12 cellular contexts compared by ENCODE assay signal in genomic region chr1:174165471-174166137, GRCh38. TPM values are rescaled to one million over a fixed set of nuclear protein-coding genes. Genes with fewer than 3 reads are reported as not detected.
DNase-seq lines count a peak whose midpoint lies in the region; ATAC-seq lines count a peak whose summit lies in the region.
"Had no signal": no experiment of that assay in that cellular context is flagged by ENCODE, and none has a peak within 500 bp of the region (broad histone marks: within the 10 kb centered on the region; RNA-seq: fewer than 3 reads in every experiment).

No MANE protein-coding gene starts in this region.

- H3K36me3 Mint-ChIP-seq in activated CD4-positive, alpha-beta T cell treated with anti-CD3 and anti-CD28 coated beads for 36 hours (ENCODE audit: low read depth) = peaks cover 9% of the 10 kb centered on the region

- no peak overlapping the region for H3K27ac Mint-ChIP-seq in activated CD4-positive, alpha-beta T cell treated with anti-CD3 and anti-CD28 coated beads for 36 hours

- H3K9me3 Mint-ChIP-seq in activated CD4-positive, alpha-beta T cell treated with anti-CD3 and anti-CD28 coated beads for 36 hours (ENCODE audit: low read depth) = no peaks in the 10 kb centered on the region
- H3K9me3 Mint-ChIP-seq: naive thymus-derived CD8-positive, alpha-beta T cell had no signal

- H3K27me3 Mint-ChIP-seq in activated CD4-positive, alpha-beta T cell treated with anti-CD3 and anti-CD28 coated beads for 36 hours = no peaks in the 10 kb centered on the region
- H3K27me3 Mint-ChIP-seq: naive thymus-derived CD8-positive, alpha-beta T cell had no signal

- no peak for DNase-seq in activated CD4-positive, alpha-beta T cell treated with anti-CD3 and anti-CD28 coated beads for 36 hours
- DNase-seq in activated CD4-positive, alpha-beta T cell treated with anti-CD3 and anti-CD28 coated beads for 1 hour = no peak
- DNase-seq in OCI-M1 (lab: John Stamatoyannopoulos, UW) = peak; percentile 64
- DNase-seq in Right ventricle myocardium superior = peak; percentile 57
- DNase-seq in stromal cell of bone marrow (ENCODE audit: low read depth) = peak; percentile 9
- no peak for DNase-seq in stimulated activated naive CD4-positive, alpha-beta T cell treated with Interleukin-2 at 50 U/mL for 16 hours (lab: John Stamatoyannopoulos, UW)
- DNase-seq in kidney glomerular epithelial cell (lab: John Stamatoyannopoulos, UW) = no peak
- DNase-seq in amniotic stem cell (lab: John Stamatoyannopoulos, UW) = no peak
- DNase-seq: activated naive CD4-positive, alpha-beta T cell treated with Interleukin-2 at 50 U/mL for 16 hours; naive thymus-derived CD8-positive, alpha-beta T cell; NCI-H1092 treated with DMSO at 0.1 percent for 48 hours; T-helper 1 cell had no signal

- ATAC-seq in activated CD4-positive, alpha-beta T cell treated with anti-CD3 and anti-CD28 coated beads for 36 hours = peak; percentile 45
- ATAC-seq in Right ventricle myocardium superior (ENCODE audit: poor library complexity) = peak; percentile 35
- ATAC-seq: naive thymus-derived CD8-positive, alpha-beta T cell had no signal

- H3K4me3 Mint-ChIP-seq in activated CD4-positive, alpha-beta T cell treated with anti-CD3 and anti-CD28 coated beads for 36 hours = no peak overlapping the region

- POLR2A ChIA-PET in activated CD4-positive, alpha-beta T cell treated with anti-CD3 and anti-CD28 coated beads for 36 hours (lab: Charles Lee) = interaction anchor here (0.6 to 0.9 kb wide), 2 partner anchors 9 to 840 kb away, joined by 3 to 4 read pairs; no protein-coding TSS in a partner anchor

- intact Hi-C loops in activated CD4-positive, alpha-beta T cell treated with anti-CD3 and anti-CD28 coated beads for 36 hours (cut with DNase I, micrococcal nuclease) = no loop called here
- intact Hi-C loops in Right ventricle myocardium superior (cut with DNase I) = no loop called here

- CTCF ChIA-PET in activated CD4-positive, alpha-beta T cell treated with anti-CD3 and anti-CD28 coated beads for 36 hours (lab: Charles Lee) = interaction anchor here (0.6 to 1.6 kb wide), 5 partner anchors 12 to 343 kb away, joined by 3 to 6 read pairs (median 4); no protein-coding TSS in a partner anchor

- peaks cover 52% of the 10 kb centered on the region for H3K4me1 Mint-ChIP-seq in activated CD4-positive, alpha-beta T cell treated with anti-CD3 and anti-CD28 coated beads for 36 hours

RNA-seq across cellular contexts. Expression of gene RABGAP1L, which starts 6.3 kb away (rescaled TPM):
- total RNA-seq in activated CD4-positive, alpha-beta T cell treated with anti-CD3 and anti-CD28 coated beads for 36 hours = 10 to 100 TPM; 22.6 to 29.9 TPM
- total RNA-seq in Right ventricle myocardium superior = 53.6 TPM

Comparison
In these comparisons a context has a peak if more than half of its experiments do, and no peak if none do; other contexts are left out.
1. DNase-seq: peak in OCI-M1 (single experiment), Right ventricle myocardium superior (single experiment) and stromal cell of bone marrow (single experiment); none in activated CD4-positive, alpha-beta T cell treated with anti-CD3 and anti-CD28 coated beads for 36 hours (single experiment), activated CD4-positive, alpha-beta T cell treated with anti-CD3 and anti-CD28 coated beads for 1 hour (single experiment), stimulated activated naive CD4-positive, alpha-beta T cell treated with Interleukin-2 at 50 U/mL for 16 hours (single experiment), kidney glomerular epithelial cell (single experiment) and amniotic stem cell (single experiment).